In the genomic region with DNA sequence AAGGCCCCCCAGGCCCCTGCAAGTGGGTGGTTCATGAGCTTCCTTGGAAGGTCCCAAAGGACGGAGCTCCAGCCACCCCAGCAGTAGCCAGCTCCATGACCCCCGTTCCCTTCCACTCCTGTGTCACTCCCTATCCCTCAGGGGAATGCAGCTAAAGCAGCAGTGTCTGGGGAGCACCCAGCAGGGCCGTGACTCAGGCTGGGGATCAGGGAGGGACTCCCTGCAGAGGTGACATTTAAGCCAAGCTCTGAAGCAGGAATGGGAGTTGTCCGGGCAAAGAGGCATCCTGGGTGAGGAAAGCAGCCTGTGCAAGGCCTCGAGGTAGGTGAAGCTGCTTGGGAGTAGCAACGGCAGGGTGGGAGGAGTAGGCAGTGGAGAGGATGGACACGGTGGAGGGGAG, we compare ENCODE assay signal across 26 cellular contexts. TPM values are rescaled to one million over a fixed set of nuclear protein-coding genes. Genes with fewer than 3 reads are reported as not detected.
DNase-seq lines count a peak whose midpoint lies in the region; ATAC-seq and TF ChIP-seq lines count a peak whose summit lies in the region.
"Had no signal": no experiment of that assay in that cellular context is flagged by ENCODE, and none has a peak within 500 bp of the region (broad histone marks: within the 10 kb centered on the region; RNA-seq: fewer than 3 reads in every experiment).

No MANE protein-coding gene starts in this region.

- BruUV-seq in OCI-LY7 (replicated peaks; lab: Mats Ljungman, UMichigan) = no TSS peak

- POLR2A ChIA-PET in OCI-LY7 (lab: Charles Lee) = interaction anchor here (0.6 to 0.8 kb wide), 2 partner anchors 9 to 33 kb away, joined by 3 to 4 read pairs; no protein-coding TSS in a partner anchor

- peak; percentile 1 for DNase-seq in Right ventricle myocardium superior
- DNase-seq in left ventricle myocardium inferior = no peak
- no peak for DNase-seq in OCI-LY7 (ENCODE audit: low spot score)
- no peak for DNase-seq in stimulated activated CD4-positive, alpha-beta T cell treated with anti-CD3 and anti-CD28 coated beads, Interleukin-4, amount 100 ng/mL, for 24 hours
- DNase-seq: 8988T; ACHN; CD4-positive, alpha-beta T cell; DMS53; EL; GDM1; Kasumi-1; NCI-H1092 treated with DMSO at 0.1 percent for 48 hours; NCI-H1436 treated with DMSO at 0.1 percent for 48 hours; NCI-H187 treated with DMSO at 0.1 percent for 48 hours; NCI-H2107; NCI-H446; NCI-H524 treated with DMSO at 0.1 percent for 48 hours; NCI-H774; RPMI8226; SIG-M5 had no signal

- H4K20me1 ChIP-seq in OCI-LY7 (ENCODE audit: insufficient read depth, low read length) = no peaks in the 10 kb centered on the region

- H3K79me2 ChIP-seq in OCI-LY7 (ENCODE audit: insufficient read depth, low read depth, low read length) = no peaks in the 10 kb centered on the region

- H3K4me2 ChIP-seq in OCI-LY7 (ENCODE audit: low read length) = peak overlapping the region; percentile 67

- H3K27ac ChIP-seq in left ventricle myocardium inferior (replicated peaks) (no peak overlapping the region), OCI-LY7 (ENCODE audit: low read depth, low read length, poor library complexity, severe bottlenecking) (peak overlapping the region; percentile 86)
- H3K27ac ChIP-seq: SK-N-MC had no signal

- H2AFZ ChIP-seq in OCI-LY7 (ENCODE audit: low read length) = no peak overlapping the region

- H3K4me1 ChIP-seq in left ventricle myocardium inferior (no peaks in the 10 kb centered on the region), OCI-LY7 (ENCODE audit: insufficient read depth, low read length, poor library complexity, severe bottlenecking) (peaks cover 33% of the 10 kb centered on the region)

- CTCF ChIA-PET in OCI-LY7 (lab: Charles Lee; ENCODE audit: unreplicated experiment) = no interaction called here

- H3K9me2 ChIP-seq in OCI-LY7 (ENCODE audit: insufficient read depth, low read length) = no peaks in the 10 kb centered on the region

- H3K9me3 ChIP-seq in left ventricle myocardium inferior (replicated peaks) (peaks cover 12% of the 10 kb centered on the region), OCI-LY7 (ENCODE audit: low read length) (peaks cover 10% of the 10 kb centered on the region; the same call in 1 of the 2 replicates)

- TF ChIP-seq CTCF in left ventricle myocardium inferior (IDR thresholded peaks at IDR 0.05; ENCODE audit: borderline replicate concordance) (no peak), OCI-LY7 (conservative IDR thresholded peaks at IDR 0.05; ENCODE audit: low read length) (no peak)

- no peak for ATAC-seq in Right ventricle myocardium superior (ENCODE audit: poor library complexity)
- peak; percentile 52 for ATAC-seq in esophagus mucosa
- no peak for ATAC-seq in GM21515 (IDR thresholded peaks at IDR 0.05; ENCODE audit: unreplicated experiment)
- ATAC-seq in GM18502 (IDR thresholded peaks at IDR 0.05; ENCODE audit: poor library complexity, unreplicated experiment) = no peak
- ATAC-seq: GM12878 had no signal

- H3K36me3 ChIP-seq in left ventricle myocardium inferior (no peaks in the 10 kb centered on the region), OCI-LY7 (ENCODE audit: insufficient read depth, low read length) (no peaks in the 10 kb centered on the region)

- H3K4me3 ChIP-seq in left ventricle myocardium inferior (no peak overlapping the region), OCI-LY7 (ENCODE audit: low read depth, low read length, poor library complexity, severe bottlenecking) (peak overlapping the region; percentile 48)
- H3K4me3 ChIP-seq: GM12878, SK-N-MC had no signal

- intact Hi-C loops in Right ventricle myocardium superior (cut with DNase I) (no loop called here), left ventricle myocardium inferior (cut with micrococcal nuclease) (no loop called here), OCI-LY7 (cut with micrococcal nuclease; ENCODE audit: unreplicated experiment) (no loop called here)

- peaks cover 75% of the 10 kb centered on the region for H3K27me3 ChIP-seq in left ventricle myocardium inferior (ENCODE audit: low read depth)

RNA-seq across cellular contexts. Expression of gene NPTX1, which starts 11.1 kb away (rescaled TPM):
- total RNA-seq in Right ventricle myocardium superior (not detected), left ventricle myocardium inferior (not detected), OCI-LY7 (2022) (not detected in 2 replicates), esophagus mucosa (not detected)
- 0.22 TPM in 1 of 2 replicates, not detected in the other for total RNA-seq in OCI-LY7 (2014; rRNA removed; shearing (Covaris generic))
- total RNA-seq: GM12878, HT-29 had no signal

RNA-seq across cellular contexts. Expression of gene RPTOR, which starts 57.1 kb away (rescaled TPM):
- total RNA-seq in Right ventricle myocardium superior (19.0 TPM), left ventricle myocardium inferior (21.8 TPM), OCI-LY7 (2022) (80.1 and 87.8 TPM in 2 replicates), esophagus mucosa (14.9 TPM)
- 41.3 and 48.1 TPM in 2 replicates for total RNA-seq in OCI-LY7 (2014; rRNA removed; shearing (Covaris generic))
